ENCODE assay signal across 26 cellular contexts in genomic region chr4:173443121-173443520, GRCh38. TPM values are rescaled to one million over a fixed set of nuclear protein-coding genes. Genes with fewer than 3 reads are reported as not detected.
"Had no signal": no experiment of that assay in that cellular context is flagged by ENCODE, and none has a peak within 500 bp of the region (broad histone marks: within the 10 kb centered on the region; RNA-seq: fewer than 3 reads in every experiment).

No MANE protein-coding gene starts in this region.

- H3K9me3 Mint-ChIP-seq: nephron; neural crest cell; stimulated activated naive CD8-positive, alpha-beta T cell treated with anti-CD3 and anti-CD28 coated beads, Interleukin-15, Interleukin-2, amounts not matched to agents 100 ng/mL and 50 ng/mL, for 24 hours; type B pancreatic cell had no signal

- H3K4me1 Mint-ChIP-seq: neural crest cell; stimulated activated naive B cell treated with anti-CD40 and anti-IgM and Interleukin-4, amounts not matched to agents 10 μg/mL and 1 μg/mL and 100 μg/mL, for 72 hours had no signal

- DNase-seq: kidney; left colon; left lung; lower lobe of right lung; mammary epithelial cell; mesenchymal stem cell; naive thymus-derived CD8-positive, alpha-beta T cell; nucleus accumbens; pancreas; posterior cingulate gyrus; retina; right cardiac atrium; stimulated activated CD4-positive, alpha-beta T cell treated with anti-CD3 and anti-CD28 coated beads, Interleukin-12 subunit alpha, Interleukin-12 subunit beta, amount 100 ng/mL, for 4 hours; stimulated activated CD4-positive, alpha-beta T cell treated with anti-CD3 and anti-CD28 coated beads, Interleukin-15, amount 100 ng/mL, for 24 hours; stimulated activated CD4-positive, alpha-beta T cell treated with anti-CD3 and anti-CD28 coated beads, Interleukin-2, amount 100 ng/mL, for 24 hours; stimulated activated CD4-positive, alpha-beta T cell treated with anti-CD3 and anti-CD28 coated beads, Interleukin-4, amount 100 ng/mL, for 1 hour; stimulated activated naive B cell treated with anti-CD40 and anti-IgM and Interleukin-4, amounts not matched to agents 10 μg/mL and 1 μg/mL and 100 μg/mL, for 72 hours; uterus had no signal

- H3K9me3 ChIP-seq: lower lobe of right lung, pancreas, prostate gland, uterus had no signal

- H3K27me3 ChIP-seq: left lung, pancreas, tibial nerve, uterus had no signal

- H3K4me1 ChIP-seq: left lung, lower lobe of right lung, pancreas, prostate gland had no signal

- H3K27ac Mint-ChIP-seq: naive thymus-derived CD8-positive, alpha-beta T cell; stimulated activated naive B cell treated with anti-CD40 and anti-IgM and Interleukin-4, amounts not matched to agents 10 μg/mL and 1 μg/mL and 100 μg/mL, for 72 hours; stimulated activated naive CD8-positive, alpha-beta T cell treated with anti-CD3 and anti-CD28 coated beads, Interleukin-15, Interleukin-2, amounts not matched to agents 100 ng/mL and 50 ng/mL, for 24 hours; type B pancreatic cell had no signal

- H3K27me3 Mint-ChIP-seq: naive thymus-derived CD8-positive, alpha-beta T cell; stimulated activated naive B cell treated with anti-CD40 and anti-IgM and Interleukin-4, amounts not matched to agents 10 μg/mL and 1 μg/mL and 100 μg/mL, for 72 hours; stimulated activated naive CD8-positive, alpha-beta T cell treated with anti-CD3 and anti-CD28 coated beads, Interleukin-15, Interleukin-2, amounts not matched to agents 100 ng/mL and 50 ng/mL, for 24 hours; type B pancreatic cell had no signal

- H3K36me3 ChIP-seq: left lung, lower lobe of right lung, pancreas, prostate gland, uterus had no signal

- H3K4me3 ChIP-seq: left lung, lower lobe of right lung, pancreas, prostate gland, skin epidermis, tibial nerve, uterus had no signal

- H3K27ac ChIP-seq: left lung, lower lobe of right lung, pancreas, prostate gland, skin epidermis, tibial nerve, uterus had no signal

- H3K4me3 Mint-ChIP-seq: naive thymus-derived CD8-positive, alpha-beta T cell; nephron; neural crest cell; stimulated activated naive B cell treated with anti-CD40 and anti-IgM and Interleukin-4, amounts not matched to agents 10 μg/mL and 1 μg/mL and 100 μg/mL, for 72 hours; stimulated activated naive CD8-positive, alpha-beta T cell treated with anti-CD3 and anti-CD28 coated beads, Interleukin-15, Interleukin-2, amounts not matched to agents 100 ng/mL and 50 ng/mL, for 24 hours; type B pancreatic cell had no signal

- ATAC-seq: left colon; left lung; lower lobe of right lung; naive thymus-derived CD8-positive, alpha-beta T cell; pancreas; right cardiac atrium; sciatic nerve; stimulated activated naive B cell treated with anti-CD40 and anti-IgM and Interleukin-4, amounts not matched to agents 10 μg/mL and 1 μg/mL and 100 μg/mL, for 72 hours had no signal

RNA-seq across cellular contexts. Expression of gene SCRG1, which starts 44.2 kb away (rescaled TPM):
- total RNA-seq: naive thymus-derived CD8-positive, alpha-beta T cell had no signal
